ENCODE assay signal across 25 cellular contexts in genomic region chr2:95313296-95314265, GRCh38. TPM values are rescaled to one million over a fixed set of nuclear protein-coding genes. Genes with fewer than 3 reads are reported as not detected.
DNase-seq lines count a peak whose midpoint lies in the region; ATAC-seq and TF ChIP-seq lines count a peak whose summit lies in the region.
"Had no signal": no experiment of that assay in that cellular context is flagged by ENCODE, and none has a peak within 500 bp of the region (broad histone marks: within the 10 kb centered on the region; RNA-seq: fewer than 3 reads in every experiment).

No MANE protein-coding gene starts in this region.

- BruUV-seq in PC-3 (replicated peaks; lab: Mats Ljungman, UMichigan): no TSS peak

- peak; percentile 46 for DNase-seq in NCI-H748 (lab: John Stamatoyannopoulos, UW; ENCODE audit: unreplicated experiment)
- DNase-seq in NCI-H748 treated with DMSO at 0.1 percent for 48 hours (lab: John Stamatoyannopoulos, UW): no peak
- peak; percentile 77 for DNase-seq in PC-3
- DNase-seq in head of caudate nucleus: peak in 34 of 42 donors; percentile 42 to 80 (median 63)
- DNase-seq in substantia nigra (lab: John Stamatoyannopoulos, UW): peak in 1 of 49 donors; percentile 26
- no peak for DNase-seq in NCI-H2081 treated with DMSO at 0.1 percent for 48 hours (lab: John Stamatoyannopoulos, UW)
- DNase-seq: activated CD4-positive, alpha-beta T cell treated with anti-CD3 and anti-CD28 coated beads, Interleukin-2, amount 50 U/mL, for 4 hours; activated effector memory CD4-positive, alpha-beta T cell treated with anti-CD3 and anti-CD28 coated beads, Interleukin-2, amount 50 U/mL, for 16 hours; adrenal gland; dermis blood vessel endothelial cell; DND-41; Karpas-422; NCI-H187 treated with DMSO at 0.1 percent for 48 hours; NCI-H446 treated with DMSO at 0.1 percent for 48 hours; right lobe of liver; stimulated activated naive CD8-positive, alpha-beta T cell treated with anti-CD3 and anti-CD28 coated beads, Interleukin-15, amount 100 ng/mL, for 72 hours; T-helper 2 cell had no signal

- no peak for TF ChIP-seq CTCF in PC-3 (conservative IDR thresholded peaks at IDR 0.05; ENCODE audit: low read depth, low read length)

- H3K9ac ChIP-seq in PC-3 (ENCODE audit: low read length): no peak overlapping the region

- CTCF ChIA-PET in PC-3 (lab: Charles Lee): interaction anchor here (3.3 kb wide), 1 partner anchor 82 kb away, joined by 28 read pairs; no protein-coding TSS in a partner anchor

- no peaks in the 10 kb centered on the region for H4K20me1 ChIP-seq in PC-3 (ENCODE audit: low read length)

- no peaks in the 10 kb centered on the region for H3K27me3 ChIP-seq in PC-3 (ENCODE audit: low read length)
- H3K27me3 ChIP-seq: adrenal gland, right lobe of liver had no signal

- H3K4me3 ChIP-seq in PC-3 (ENCODE audit: low read length): no peak overlapping the region
- H3K4me3 ChIP-seq: adrenal gland, HAP-1, right lobe of liver had no signal

- H3K27ac ChIP-seq in PC-3 (ENCODE audit: low read length) (no peak overlapping the region), substantia nigra (ENCODE audit: low read depth, low read length, poor library complexity, severe bottlenecking) (peak overlapping the region; percentile 95)
- H3K27ac ChIP-seq: adrenal gland, epithelial cell of prostate, right lobe of liver had no signal

- H3K4me1 ChIP-seq in PC-3 (ENCODE audit: insufficient read depth, low read length): peaks cover 57% of the 10 kb centered on the region
- H3K4me1 ChIP-seq: adrenal gland, HAP-1, right lobe of liver had no signal

- no peak overlapping the region for H2AFZ ChIP-seq in PC-3 (ENCODE audit: low read length)

- no peak for ATAC-seq in PC-3
- ATAC-seq in HG03025 (IDR thresholded peaks at IDR 0.05; ENCODE audit: low FRiP score, unreplicated experiment): no peak
- ATAC-seq in HG02642 (IDR thresholded peaks at IDR 0.05; ENCODE audit: poor library complexity, unreplicated experiment): no peak
- ATAC-seq: right lobe of liver; stimulated activated naive CD8-positive, alpha-beta T cell treated with anti-CD3 and anti-CD28 coated beads, Interleukin-15, amount 100 ng/mL, for 72 hours; WTC11 had no signal

- POLR2A ChIA-PET in PC-3 (lab: Charles Lee; ENCODE audit: unreplicated experiment): no interaction called here

- no peaks in the 10 kb centered on the region for H3K36me3 ChIP-seq in PC-3 (ENCODE audit: low read depth, low read length)
- H3K36me3 ChIP-seq: adrenal gland, HAP-1, right lobe of liver had no signal

- H3K79me2 ChIP-seq in PC-3 (ENCODE audit: low read length): no peaks in the 10 kb centered on the region

- intact Hi-C loops in PC-3 (cut with micrococcal nuclease) (no loop called here), head of caudate nucleus (cut with DNase I) (no loop called here)

- peak overlapping the region; percentile 32; the same call in 1 of the 2 replicates for H3K4me2 ChIP-seq in PC-3 (ENCODE audit: low read length)

- H3K9me2 ChIP-seq in PC-3 (replicated peaks; ENCODE audit: low read length): no peaks in the 10 kb centered on the region

- no peaks in the 10 kb centered on the region for H3K9me3 ChIP-seq in PC-3 (ENCODE audit: low read length)
- H3K9me3 ChIP-seq: adrenal gland, HAP-1, right lobe of liver had no signal

- H3F3A ChIP-seq in PC-3 (ENCODE audit: low read length, unreplicated experiment): peaks cover 6% of the 10 kb centered on the region

RNA-seq across cellular contexts. Expression of gene KCNIP3, which starts 16.4 kb away (rescaled TPM):
- 13.3 and 19.1 TPM in 2 replicates for total RNA-seq in PC-3 (2014; rRNA removed)
- total RNA-seq: B cell, lung microvascular endothelial cell had no signal

RNA-seq across cellular contexts. Expression of gene PROM2, which starts 39.3 kb away (rescaled TPM):
- total RNA-seq in PC-3 (2014; rRNA removed): 64.2 and 77.8 TPM in 2 replicates
- total RNA-seq: HT1080 had no signal

Comparison
In these comparisons a context has a peak if more than half of its experiments do, and no peak if none do; other contexts are left out.
1. DNase-seq: peak in NCI-H748 (single experiment), PC-3 (single experiment) and head of caudate nucleus (34 of 42); none in NCI-H748 treated with DMSO at 0.1 percent for 48 hours (single experiment) and NCI-H2081 treated with DMSO at 0.1 percent for 48 hours (single experiment).